In the genomic region with DNA sequence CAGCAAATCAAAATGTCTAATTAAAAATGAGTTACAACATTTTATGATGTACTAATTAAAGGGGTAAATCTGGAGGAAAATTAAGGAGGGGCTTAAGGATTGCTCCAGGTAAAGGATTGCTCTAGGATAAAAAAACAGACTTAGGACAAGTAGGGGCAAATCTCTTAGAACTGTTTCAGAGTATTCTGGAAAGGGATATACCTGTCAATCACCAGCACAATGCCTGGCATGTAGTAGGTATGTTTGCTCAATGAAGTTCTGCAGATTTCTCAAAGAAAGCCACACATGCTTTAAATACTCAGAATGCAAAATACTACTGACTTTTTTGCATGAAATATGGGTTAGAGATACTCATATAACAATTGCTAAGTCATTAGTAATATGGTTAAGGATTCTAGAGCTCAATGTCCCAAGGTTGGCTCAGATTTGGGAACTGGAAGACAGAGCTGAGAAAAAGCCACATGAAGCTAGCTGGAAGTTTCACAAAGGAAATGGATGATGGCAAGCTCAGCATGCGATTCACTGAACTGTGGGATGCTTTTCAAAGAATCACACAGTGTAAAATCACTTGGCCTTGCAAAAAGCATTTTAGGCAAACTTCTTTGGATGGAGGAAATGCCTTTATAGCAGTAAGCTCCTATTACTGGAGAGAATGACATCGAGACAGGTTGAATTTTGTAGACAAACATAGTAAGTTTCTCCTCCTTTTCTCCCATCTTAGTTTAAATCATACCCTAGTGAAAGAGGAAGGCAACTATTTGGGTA, we compare ENCODE assay signal across 9 cellular contexts.
A peak's percentile ranks its signal among the peaks of the same experiment; 100 is the strongest.
DNase-seq lines count a peak whose midpoint lies in the region; ATAC-seq lines count a peak whose summit lies in the region.
"Had no signal": no experiment of that assay in that cellular context is flagged by ENCODE, and none has a peak within 500 bp of the region (broad histone marks: within the 10 kb centered on the region; RNA-seq: fewer than 3 reads in every experiment).

No MANE protein-coding gene starts in this region.

- CTCF ChIA-PET in activated CD8-positive, alpha-beta memory T cell treated with anti-CD3 and anti-CD28 coated beads, Interleukin-2, amount 10 ng/mL, durations not matched to agents 7 days and 5 days (lab: Charles Lee), result interaction anchor here (0.8 to 3.0 kb wide), 5 partner anchors 40 to 75 kb away, joined by 3 to 13 read pairs (median 3); a partner anchor contains a TSS

- H3K4me3 Mint-ChIP-seq in activated CD8-positive, alpha-beta memory T cell treated with anti-CD3 and anti-CD28 coated beads, Interleukin-2, amount 10 ng/mL, durations not matched to agents 7 days and 5 days, result no peak overlapping the region
- H3K4me3 Mint-ChIP-seq in activated T-helper 1 cell treated with anti-CD3 and anti-CD28 coated beads, Interleukin-12 subunit alpha, Interleukin-12 subunit beta, Interleukin-2, Interleukin-4 antibody, amounts not matched to agents 30 ng/mL and 10 ng/mL and 1 ng/mL, durations not matched to agents 14 hours and 24 hours and 36 hours, result peak overlapping the region; percentile 58
- peak overlapping the region; percentile 60 for H3K4me3 Mint-ChIP-seq in stimulated activated memory B cell treated with anti-CD40 and anti-IgM and Interleukin-4, amounts not matched to agents 10 μg/mL and 1 μg/mL and 100 μg/mL, for 72 hours

- H3K9me3 Mint-ChIP-seq in activated CD8-positive, alpha-beta memory T cell treated with anti-CD3 and anti-CD28 coated beads, Interleukin-2, amount 10 ng/mL, durations not matched to agents 7 days and 5 days (ENCODE audit: low read depth), result peaks cover 2% of the 10 kb centered on the region
- H3K9me3 Mint-ChIP-seq in activated T-helper 1 cell treated with anti-CD3 and anti-CD28 coated beads, Interleukin-12 subunit alpha, Interleukin-12 subunit beta, Interleukin-2, Interleukin-4 antibody, amounts not matched to agents 30 ng/mL and 10 ng/mL and 1 ng/mL, durations not matched to agents 14 hours and 24 hours and 36 hours, result no peaks in the 10 kb centered on the region
- no peaks in the 10 kb centered on the region for H3K9me3 Mint-ChIP-seq in stimulated activated memory B cell treated with anti-CD40 and anti-IgM and Interleukin-4, amounts not matched to agents 10 μg/mL and 1 μg/mL and 100 μg/mL, for 72 hours

- peaks cover 21% of the 10 kb centered on the region for H3K36me3 Mint-ChIP-seq in activated CD8-positive, alpha-beta memory T cell treated with anti-CD3 and anti-CD28 coated beads, Interleukin-2, amount 10 ng/mL, durations not matched to agents 7 days and 5 days
- peaks cover 23% of the 10 kb centered on the region for H3K36me3 Mint-ChIP-seq in activated T-helper 1 cell treated with anti-CD3 and anti-CD28 coated beads, Interleukin-12 subunit alpha, Interleukin-12 subunit beta, Interleukin-2, Interleukin-4 antibody, amounts not matched to agents 30 ng/mL and 10 ng/mL and 1 ng/mL, durations not matched to agents 14 hours and 24 hours and 36 hours (ENCODE audit: low read depth)
- peaks cover 5% of the 10 kb centered on the region for H3K36me3 Mint-ChIP-seq in stimulated activated memory B cell treated with anti-CD40 and anti-IgM and Interleukin-4, amounts not matched to agents 10 μg/mL and 1 μg/mL and 100 μg/mL, for 72 hours

- no peak for DNase-seq in activated CD8-positive, alpha-beta memory T cell treated with anti-CD3 and anti-CD28 coated beads, Interleukin-2, amount 10 ng/mL, durations not matched to agents 7 days and 5 days
- DNase-seq in activated CD8-positive, alpha-beta memory T cell treated with anti-CD3 and anti-CD28 coated beads, Interleukin-2, amount 50 U/mL, for 48 hours, result no peak
- no peak for DNase-seq in activated T-helper 1 cell treated with anti-CD3 and anti-CD28 coated beads, Interleukin-12 subunit alpha, Interleukin-12 subunit beta, Interleukin-2, Interleukin-4 antibody, amounts not matched to agents 30 ng/mL and 10 ng/mL and 1 ng/mL, durations not matched to agents 14 hours and 24 hours and 36 hours (ENCODE audit: low spot score)
- no peak for DNase-seq in stimulated activated CD4-positive, alpha-beta T cell treated with anti-CD3 and anti-CD28 coated beads, Interleukin-12 subunit alpha, Interleukin-12 subunit beta, amount 100 ng/mL, for 4 hours
- DNase-seq in HuH-7.5 (ENCODE audit: low spot score) (no peak), ecto neural progenitor cell (ENCODE audit: low spot score) (no peak)
- DNase-seq: posterior cingulate gyrus had no signal

- H3K27me3 Mint-ChIP-seq in activated CD8-positive, alpha-beta memory T cell treated with anti-CD3 and anti-CD28 coated beads, Interleukin-2, amount 10 ng/mL, durations not matched to agents 7 days and 5 days, result no peaks in the 10 kb centered on the region
- no peaks in the 10 kb centered on the region for H3K27me3 Mint-ChIP-seq in activated T-helper 1 cell treated with anti-CD3 and anti-CD28 coated beads, Interleukin-12 subunit alpha, Interleukin-12 subunit beta, Interleukin-2, Interleukin-4 antibody, amounts not matched to agents 30 ng/mL and 10 ng/mL and 1 ng/mL, durations not matched to agents 14 hours and 24 hours and 36 hours (ENCODE audit: insufficient read depth)
- H3K27me3 Mint-ChIP-seq in stimulated activated memory B cell treated with anti-CD40 and anti-IgM and Interleukin-4, amounts not matched to agents 10 μg/mL and 1 μg/mL and 100 μg/mL, for 72 hours, result no peaks in the 10 kb centered on the region

- intact Hi-C loops in activated T-helper 1 cell treated with anti-CD3 and anti-CD28 coated beads, Interleukin-12 subunit alpha, Interleukin-12 subunit beta, Interleukin-2, Interleukin-4 antibody, amounts not matched to agents 30 ng/mL and 10 ng/mL and 1 ng/mL, durations not matched to agents 14 hours and 24 hours and 36 hours (cut with micrococcal nuclease), result loop anchor here (1.0 to 5.0 kb wide), 4 partner anchors 10 to 73 kb away; a partner anchor contains a TSS

- peak overlapping the region; percentile 63 for H3K27ac Mint-ChIP-seq in activated CD8-positive, alpha-beta memory T cell treated with anti-CD3 and anti-CD28 coated beads, Interleukin-2, amount 10 ng/mL, durations not matched to agents 7 days and 5 days
- H3K27ac Mint-ChIP-seq in activated T-helper 1 cell treated with anti-CD3 and anti-CD28 coated beads, Interleukin-12 subunit alpha, Interleukin-12 subunit beta, Interleukin-2, Interleukin-4 antibody, amounts not matched to agents 30 ng/mL and 10 ng/mL and 1 ng/mL, durations not matched to agents 14 hours and 24 hours and 36 hours, result peak overlapping the region; percentile 77
- H3K27ac Mint-ChIP-seq in stimulated activated memory B cell treated with anti-CD40 and anti-IgM and Interleukin-4, amounts not matched to agents 10 μg/mL and 1 μg/mL and 100 μg/mL, for 72 hours, result peak overlapping the region; percentile 71

- no peak for ATAC-seq in activated CD8-positive, alpha-beta memory T cell treated with anti-CD3 and anti-CD28 coated beads, Interleukin-2, amount 10 ng/mL, durations not matched to agents 7 days and 5 days
- ATAC-seq in HG02938 (IDR thresholded peaks at IDR 0.05; ENCODE audit: unreplicated experiment), result peak; percentile 37
- peak; percentile 54 for ATAC-seq in stimulated activated memory B cell treated with anti-CD40 and anti-IgM and Interleukin-4, amounts not matched to agents 10 μg/mL and 1 μg/mL and 100 μg/mL, for 72 hours

- peaks cover 42% of the 10 kb centered on the region for H3K4me1 Mint-ChIP-seq in activated CD8-positive, alpha-beta memory T cell treated with anti-CD3 and anti-CD28 coated beads, Interleukin-2, amount 10 ng/mL, durations not matched to agents 7 days and 5 days
- peaks cover 63% of the 10 kb centered on the region for H3K4me1 Mint-ChIP-seq in activated T-helper 1 cell treated with anti-CD3 and anti-CD28 coated beads, Interleukin-12 subunit alpha, Interleukin-12 subunit beta, Interleukin-2, Interleukin-4 antibody, amounts not matched to agents 30 ng/mL and 10 ng/mL and 1 ng/mL, durations not matched to agents 14 hours and 24 hours and 36 hours (ENCODE audit: low read depth)
- H3K4me1 Mint-ChIP-seq in stimulated activated memory B cell treated with anti-CD40 and anti-IgM and Interleukin-4, amounts not matched to agents 10 μg/mL and 1 μg/mL and 100 μg/mL, for 72 hours, result peaks cover 59% of the 10 kb centered on the region
